Comparison of ENCODE assay signal across 18 cellular contexts in genomic region chr18:37674570-37674969, GRCh38.
"Had no signal": no experiment of that assay in that cellular context is flagged by ENCODE, and none has a peak within 500 bp of the region (broad histone marks: within the 10 kb centered on the region; RNA-seq: fewer than 3 reads in every experiment).

No MANE protein-coding gene starts in this region.

- FAIRE-seq: islet of Langerhans had no signal

- H3K27ac ChIP-seq: gastrocnemius medialis, lower lobe of right lung, right lobe of liver, skin epidermis, stomach, suprapubic skin, tibial nerve had no signal

- H3K4me1 ChIP-seq: gastrocnemius medialis, right lobe of liver, stomach, suprapubic skin, tibial nerve had no signal

- H3K27me3 ChIP-seq: gastrocnemius medialis, right lobe of liver, stomach, suprapubic skin, tibial nerve had no signal

- H3K9me3 ChIP-seq: gastrocnemius medialis, lower lobe of right lung, right lobe of liver, suprapubic skin had no signal

- H3K4me3 ChIP-seq: gastrocnemius medialis, lower lobe of right lung, right lobe of liver, skin epidermis, stomach, suprapubic skin, tibial nerve had no signal

- H3K36me3 ChIP-seq: gastrocnemius medialis, lower lobe of right lung, right lobe of liver, stomach, suprapubic skin, tibial nerve had no signal

- DNase-seq: activated CD4-positive, alpha-beta T cell treated with anti-CD3 and anti-CD28 coated beads for 1 hour; activated CD4-positive, alpha-beta T cell treated with anti-CD3 and anti-CD28 coated beads, Interleukin-2, amount 50 U/mL, for 1 hour; activated CD8-positive, alpha-beta T cell treated with anti-CD3 and anti-CD28 coated beads, Interleukin-2, amount 10 ng/mL, durations not matched to agents 7 days and 5 days; activated gamma-delta T cell treated with Interleukin-2 at 50 U/mL for 16 hours; aorta; effector CD8-positive, alpha-beta T cell; gastrocnemius medialis; head of caudate nucleus; lower lobe of right lung; naive thymus-derived CD4-positive, alpha-beta T cell; occipital lobe; right lobe of liver; stimulated activated CD4-positive, alpha-beta T cell treated with anti-CD3 and anti-CD28 coated beads, Interleukin-2, amount 100 ng/mL, for 24 hours; stomach had no signal
